1 cellular context compared by ENCODE assay signal in the genomic region with DNA sequence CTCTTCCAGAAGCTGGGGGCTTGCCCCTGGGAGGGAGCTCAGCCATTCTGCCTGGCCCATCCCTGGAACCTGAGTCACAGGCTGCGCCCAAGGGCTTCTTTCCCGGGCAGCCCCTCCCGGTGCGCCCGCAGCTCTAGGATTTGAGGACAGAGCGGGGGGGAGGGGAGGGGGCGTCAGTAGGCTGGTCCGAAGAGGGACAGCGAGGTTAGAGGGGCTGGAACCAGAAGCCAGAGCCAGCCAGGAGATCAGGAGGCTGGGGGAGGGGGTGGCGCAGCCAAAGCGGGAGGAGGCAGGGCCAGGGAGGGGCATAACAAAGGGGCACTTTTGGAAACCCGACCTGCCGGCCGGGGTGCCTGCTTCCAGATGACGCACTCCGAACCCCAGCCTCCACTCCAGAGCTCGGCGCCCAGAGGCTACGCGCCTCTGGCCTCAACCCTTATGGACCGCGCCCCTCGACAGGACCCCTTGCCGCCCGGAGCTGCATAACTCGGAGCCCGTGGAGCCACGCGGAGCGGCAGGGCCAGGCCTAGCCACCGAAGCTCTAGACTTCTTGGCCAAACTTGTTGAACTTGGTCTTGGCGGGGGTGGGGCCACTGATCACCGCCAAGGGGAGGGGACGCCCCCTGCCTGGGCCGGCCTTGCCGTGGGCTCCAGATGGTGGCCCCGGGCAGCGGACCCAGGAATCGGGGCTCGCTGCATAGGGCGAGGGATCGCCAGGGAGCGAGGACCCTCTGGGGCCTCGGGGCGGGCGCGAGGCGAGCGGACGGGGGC.
TF ChIP-seq lines count a peak whose summit lies in the region.

No MANE protein-coding gene starts in this region.

TF ChIP-seq in HepG2, 621 proteins besides CTCF, POLR2A, EP300 and RAD21 (continued from another document and continues in another):
- TF ChIP-seq BCLAF1 (IDR thresholded peaks at IDR 0.05) (no peak), DMAP1 (CRISPR knock-in tag; IDR thresholded peaks at IDR 0.05) (peak; percentile 54; the same call in 1 of the 2 replicates), ZNF18 (CRISPR knock-in tag; IDR thresholded peaks at IDR 0.05; ENCODE audit: insufficient replicate concordance) (peak; percentile 51), ZNF687 (CRISPR knock-in tag; IDR thresholded peaks at IDR 0.05) (peak; percentile 76), ZNF101 (CRISPR knock-in tag; IDR thresholded peaks at IDR 0.05; ENCODE audit: borderline replicate concordance, low read depth) (peak; percentile 23; the same call in 1 of the 2 replicates), HOXA3 (CRISPR knock-in tag; IDR thresholded peaks at IDR 0.05) (peak; percentile 56), ZBTB8A (CRISPR knock-in tag; IDR thresholded peaks at IDR 0.05; ENCODE audit: borderline replicate concordance, low read depth) (no peak), ZNF878 (CRISPR knock-in tag; IDR thresholded peaks at IDR 0.05) (peak; percentile 54; the same call in 1 of the 2 replicates), ZNF350 (CRISPR knock-in tag; IDR thresholded peaks at IDR 0.05; ENCODE audit: borderline replicate concordance, low read depth) (peak; percentile 84), HES4 (CRISPR knock-in tag; IDR thresholded peaks at IDR 0.05; ENCODE audit: borderline replicate concordance) (peak; percentile 74; the same call in 1 of the 2 replicates), HNF4G (IDR thresholded peaks at IDR 0.05; ENCODE audit: borderline replicate concordance, low read depth, low read length) (peak; percentile 46; the same call in 1 of the 2 replicates), HNF4G (CRISPR knock-in tag; IDR thresholded peaks at IDR 0.05; ENCODE audit: borderline replicate concordance, low read depth) (no peak; the same call in 1 of the 2 replicates), ZNF644 (CRISPR knock-in tag; IDR thresholded peaks at IDR 0.05; ENCODE audit: low read depth) (peak; percentile 43; the same call in 1 of the 2 replicates), ZNF775 (CRISPR knock-in tag; IDR thresholded peaks at IDR 0.05; ENCODE audit: borderline replicate concordance) (peak; percentile 38; the same call in 1 of the 2 replicates), PBX3 (CRISPR knock-in tag; IDR thresholded peaks at IDR 0.05; ENCODE audit: borderline replicate concordance) (no peak), SMARCE1 (IDR thresholded peaks at IDR 0.05; ENCODE audit: borderline replicate concordance) (no peak), ZNF552 (CRISPR knock-in tag; IDR thresholded peaks at IDR 0.05; ENCODE audit: borderline replicate concordance) (no peak; the same call in 1 of the 2 replicates), SOX6 (IDR thresholded peaks at IDR 0.05) (no peak), SOX6 (CRISPR knock-in tag; IDR thresholded peaks at IDR 0.05) (peak; percentile 5; the same call in 1 of the 2 replicates), ZNF180 (CRISPR knock-in tag; IDR thresholded peaks at IDR 0.05; ENCODE audit: borderline replicate concordance, low read depth) (no peak), IRF2 (CRISPR knock-in tag; IDR thresholded peaks at IDR 0.05) (peak; percentile 43; the same call in 1 of the 2 replicates), ZFY (CRISPR knock-in tag; IDR thresholded peaks at IDR 0.05) (peak; percentile 78), NCOA2 (CRISPR knock-in tag; IDR thresholded peaks at IDR 0.05) (peak; percentile 44), ZFP41 (CRISPR knock-in tag; IDR thresholded peaks at IDR 0.05; ENCODE audit: borderline replicate concordance) (0 out of 2 replicates have a peak, but pooled peaks have one; percentile 8), MAFF (IDR thresholded peaks at IDR 0.05; ENCODE audit: low read depth, low read length) (no peak), DRAP1 (CRISPR knock-in tag; IDR thresholded peaks at IDR 0.05) (0 out of 2 replicates have a peak, but pooled peaks have one; percentile 43), TBX3 (IDR thresholded peaks at IDR 0.05; ENCODE audit: borderline replicate concordance) (no peak), ATF4 (CRISPR knock-in tag; IDR thresholded peaks at IDR 0.05) (0 out of 4 replicates have a peak, but pooled peaks of 1 of the 2 experiments have one; percentile 23)
- TF ChIP-seq, protein P1, sequence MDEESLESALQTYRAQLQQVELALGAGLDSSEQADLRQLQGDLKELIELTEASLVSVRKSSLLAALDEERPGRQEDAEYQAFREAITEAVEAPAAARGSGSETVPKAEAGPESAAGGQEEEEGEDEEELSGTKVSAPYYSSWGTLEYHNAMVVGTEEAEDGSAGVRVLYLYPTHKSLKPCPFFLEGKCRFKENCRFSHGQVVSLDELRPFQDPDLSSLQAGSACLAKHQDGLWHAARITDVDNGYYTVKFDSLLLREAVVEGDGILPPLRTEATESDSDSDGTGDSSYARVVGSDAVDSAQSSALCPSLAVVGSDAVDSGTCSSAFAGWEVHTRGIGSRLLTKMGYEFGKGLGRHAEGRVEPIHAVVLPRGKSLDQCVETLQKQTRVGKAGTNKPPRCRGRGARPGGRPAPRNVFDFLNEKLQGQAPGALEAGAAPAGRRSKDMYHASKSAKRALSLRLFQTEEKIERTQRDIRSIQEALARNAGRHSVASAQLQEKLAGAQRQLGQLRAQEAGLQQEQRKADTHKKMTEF (CRISPR knock-in tag; IDR thresholded peaks at IDR 0.05): 0 out of 2 replicates have a peak, but pooled peaks have one; percentile 0
- TF ChIP-seq, protein P2, sequence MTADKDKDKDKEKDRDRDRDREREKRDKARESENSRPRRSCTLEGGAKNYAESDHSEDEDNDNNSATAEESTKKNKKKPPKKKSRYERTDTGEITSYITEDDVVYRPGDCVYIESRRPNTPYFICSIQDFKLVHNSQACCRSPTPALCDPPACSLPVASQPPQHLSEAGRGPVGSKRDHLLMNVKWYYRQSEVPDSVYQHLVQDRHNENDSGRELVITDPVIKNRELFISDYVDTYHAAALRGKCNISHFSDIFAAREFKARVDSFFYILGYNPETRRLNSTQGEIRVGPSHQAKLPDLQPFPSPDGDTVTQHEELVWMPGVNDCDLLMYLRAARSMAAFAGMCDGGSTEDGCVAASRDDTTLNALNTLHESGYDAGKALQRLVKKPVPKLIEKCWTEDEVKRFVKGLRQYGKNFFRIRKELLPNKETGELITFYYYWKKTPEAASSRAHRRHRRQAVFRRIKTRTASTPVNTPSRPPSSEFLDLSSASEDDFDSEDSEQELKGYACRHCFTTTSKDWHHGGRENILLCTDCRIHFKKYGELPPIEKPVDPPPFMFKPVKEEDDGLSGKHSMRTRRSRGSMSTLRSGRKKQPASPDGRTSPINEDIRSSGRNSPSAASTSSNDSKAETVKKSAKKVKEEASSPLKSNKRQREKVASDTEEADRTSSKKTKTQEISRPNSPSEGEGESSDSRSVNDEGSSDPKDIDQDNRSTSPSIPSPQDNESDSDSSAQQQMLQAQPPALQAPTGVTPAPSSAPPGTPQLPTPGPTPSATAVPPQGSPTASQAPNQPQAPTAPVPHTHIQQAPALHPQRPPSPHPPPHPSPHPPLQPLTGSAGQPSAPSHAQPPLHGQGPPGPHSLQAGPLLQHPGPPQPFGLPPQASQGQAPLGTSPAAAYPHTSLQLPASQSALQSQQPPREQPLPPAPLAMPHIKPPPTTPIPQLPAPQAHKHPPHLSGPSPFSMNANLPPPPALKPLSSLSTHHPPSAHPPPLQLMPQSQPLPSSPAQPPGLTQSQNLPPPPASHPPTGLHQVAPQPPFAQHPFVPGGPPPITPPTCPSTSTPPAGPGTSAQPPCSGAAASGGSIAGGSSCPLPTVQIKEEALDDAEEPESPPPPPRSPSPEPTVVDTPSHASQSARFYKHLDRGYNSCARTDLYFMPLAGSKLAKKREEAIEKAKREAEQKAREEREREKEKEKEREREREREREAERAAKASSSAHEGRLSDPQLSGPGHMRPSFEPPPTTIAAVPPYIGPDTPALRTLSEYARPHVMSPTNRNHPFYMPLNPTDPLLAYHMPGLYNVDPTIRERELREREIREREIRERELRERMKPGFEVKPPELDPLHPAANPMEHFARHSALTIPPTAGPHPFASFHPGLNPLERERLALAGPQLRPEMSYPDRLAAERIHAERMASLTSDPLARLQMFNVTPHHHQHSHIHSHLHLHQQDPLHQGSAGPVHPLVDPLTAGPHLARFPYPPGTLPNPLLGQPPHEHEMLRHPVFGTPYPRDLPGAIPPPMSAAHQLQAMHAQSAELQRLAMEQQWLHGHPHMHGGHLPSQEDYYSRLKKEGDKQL (CRISPR knock-in tag; IDR thresholded peaks at IDR 0.05; ENCODE audit: low read depth): peak; percentile 17; the same call in 1 of the 2 replicates
- TF ChIP-seq, protein P3, sequence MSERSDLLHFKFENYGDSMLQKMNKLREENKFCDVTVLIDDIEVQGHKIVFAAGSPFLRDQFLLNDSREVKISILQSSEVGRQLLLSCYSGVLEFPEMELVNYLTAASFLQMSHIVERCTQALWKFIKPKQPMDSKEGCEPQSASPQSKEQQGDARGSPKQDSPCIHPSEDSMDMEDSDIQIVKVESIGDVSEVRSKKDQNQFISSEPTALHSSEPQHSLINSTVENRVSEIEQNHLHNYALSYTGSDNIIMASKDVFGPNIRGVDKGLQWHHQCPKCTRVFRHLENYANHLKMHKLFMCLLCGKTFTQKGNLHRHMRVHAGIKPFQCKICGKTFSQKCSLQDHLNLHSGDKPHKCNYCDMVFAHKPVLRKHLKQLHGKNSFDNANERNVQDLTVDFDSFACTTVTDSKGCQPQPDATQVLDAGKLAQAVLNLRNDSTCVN (CRISPR knock-in tag; IDR thresholded peaks at IDR 0.05; ENCODE audit: borderline replicate concordance): peak; percentile 59
